In the genomic region with DNA sequence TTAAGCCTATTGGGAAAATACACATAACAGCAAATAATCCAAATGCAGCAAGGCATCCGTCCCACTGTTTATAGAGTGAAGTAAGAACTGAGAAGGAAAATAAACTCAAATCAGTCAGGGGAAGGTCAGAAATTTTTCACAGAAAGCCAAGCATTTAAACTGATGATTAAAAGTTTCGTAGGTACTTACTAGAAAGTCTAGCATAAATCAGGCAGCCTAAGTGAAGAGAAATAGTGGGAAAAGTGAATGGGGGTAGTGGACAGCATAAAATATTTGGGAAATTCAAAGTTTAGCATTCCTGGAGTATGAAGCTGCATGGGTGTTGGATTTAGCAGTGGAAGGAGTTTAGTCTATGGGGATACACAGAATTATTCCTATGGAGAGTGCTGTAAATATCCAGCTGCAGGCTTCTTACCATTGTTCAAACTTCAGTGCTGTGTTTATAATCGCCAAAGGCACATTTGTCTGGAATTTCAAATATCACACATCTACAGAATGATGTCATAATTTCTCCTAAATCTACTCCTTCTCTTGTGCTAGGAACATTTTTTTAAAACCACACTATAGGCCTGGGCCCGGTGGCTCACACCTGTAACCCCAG, we compare ENCODE assay signal across 29 cellular contexts.
"Had no signal": no experiment of that assay in that cellular context is flagged by ENCODE, and none has a peak within 500 bp of the region (broad histone marks: within the 10 kb centered on the region; RNA-seq: fewer than 3 reads in every experiment).

No MANE protein-coding gene starts in this region.

- H3K27ac Mint-ChIP-seq: dendritic cell treated with granulocyte-macrophage colony-stimulating factor and Interleukin-4, amounts not matched to agents 40 ng/mL and 50 ng/mL, for 4 days; endodermal cell; T-helper 1 cell treated with Interleukin-12 subunit alpha and Interleukin-12 subunit beta and Interleukin-4 antibody, amounts not matched to agents 30 μg/mL and 1 μg/mL, for 36 hours had no signal

- H3K4me1 Mint-ChIP-seq: central memory CD8-positive, alpha-beta T cell; endodermal cell had no signal

- H3K27me3 Mint-ChIP-seq: central memory CD8-positive, alpha-beta T cell; dendritic cell treated with granulocyte-macrophage colony-stimulating factor and Interleukin-4, amounts not matched to agents 40 ng/mL and 50 ng/mL, for 4 days had no signal

- ATAC-seq: esophagus mucosa; foreskin keratinocyte; mucosa of descending colon; pancreas; stimulated activated naive CD8-positive, alpha-beta T cell treated with anti-CD3 and anti-CD28 coated beads, Interleukin-15, Interleukin-2, amounts not matched to agents 100 U/mL and 50 U/mL, for 24 hours had no signal

- H3K4me3 Mint-ChIP-seq: central memory CD8-positive, alpha-beta T cell; dendritic cell treated with granulocyte-macrophage colony-stimulating factor and Interleukin-4, amounts not matched to agents 40 ng/mL and 50 ng/mL, for 4 days; endodermal cell; T-helper 1 cell treated with Interleukin-12 subunit alpha and Interleukin-12 subunit beta and Interleukin-4 antibody, amounts not matched to agents 30 μg/mL and 1 μg/mL, for 36 hours had no signal

- H3K4me1 ChIP-seq: foreskin keratinocyte, left ventricle myocardium inferior, pancreas, prostate gland, sigmoid colon, spleen, testis, transverse colon had no signal

- FAIRE-seq: bronchial epithelial cell, islet of Langerhans, pancreas, TTC549 had no signal

- H3K4me3 ChIP-seq: left ventricle myocardium inferior, mucosa of descending colon, pancreas, prostate gland, sigmoid colon, spleen, testis, transverse colon had no signal

- H3K36me3 ChIP-seq: left ventricle myocardium inferior, pancreas, prostate gland, sigmoid colon, spleen, transverse colon had no signal

- H3K27ac ChIP-seq: foreskin keratinocyte, left ventricle myocardium inferior, pancreas, prostate gland, sigmoid colon, spleen, testis, transverse colon, VCaP had no signal

- H3K27me3 ChIP-seq: foreskin keratinocyte, pancreas, sigmoid colon, spleen, testis, transverse colon had no signal

- H3K9me3 ChIP-seq: left ventricle myocardium inferior, pancreas, prostate gland, sigmoid colon, testis, transverse colon had no signal

- DNase-seq: activated CD4-positive, alpha-beta T cell treated with anti-CD3 and anti-CD28 coated beads for 4 hours; activated CD4-positive, alpha-beta T cell treated with anti-CD3 and anti-CD28 coated beads, Interleukin-2, amount 50 U/mL, for 48 hours; activated CD8-positive, alpha-beta memory T cell treated with anti-CD3 and anti-CD28 coated beads for 24 hours; activated gamma-delta T cell treated with Interleukin-2 at 50 U/mL for 16 hours; activated naive CD4-positive, alpha-beta T cell treated with anti-CD3 and anti-CD28 coated beads, Interleukin-2, amount 50 U/mL, for 16 hours; activated T-cell treated with anti-CD3 and anti-CD28 coated beads, Interleukin-2, amount 50 U/mL, for 1 hour; endodermal cell; foreskin keratinocyte; left ventricle myocardium inferior; mucosa of descending colon; pancreas; retina; sigmoid colon; spleen; stimulated activated CD4-positive, alpha-beta T cell treated with anti-CD3 and anti-CD28 coated beads, Interleukin-2, amount 100 ng/mL, for 48 hours; stimulated activated naive CD8-positive, alpha-beta T cell treated with anti-CD3 and anti-CD28 coated beads, Interleukin-15, Interleukin-2, amounts not matched to agents 100 U/mL and 50 U/mL, for 24 hours; SW 1271; T-helper 9 cell; testis; transverse colon had no signal
